19 cellular contexts compared by ENCODE assay signal in genomic region chr15:56839099-56839498, GRCh38.
DNase-seq lines count a peak whose midpoint lies in the region; ATAC-seq, FAIRE-seq and TF ChIP-seq lines count a peak whose summit lies in the region.
"Had no signal": no experiment of that assay in that cellular context is flagged by ENCODE, and none has a peak within 500 bp of the region (broad histone marks: within the 10 kb centered on the region; RNA-seq: fewer than 3 reads in every experiment).

No MANE protein-coding gene starts in this region.

- SMC1A ChIA-PET in GM12878 (lab: Charles Lee; ENCODE audit: uncharacterized antibody, unreplicated experiment), result interaction anchor here (1.0 kb wide), 1 partner anchor 17 kb away, joined by 3 read pairs; no protein-coding TSS in a partner anchor

- TF ChIP-seq CTCF in DND-41 (IDR thresholded peaks at IDR 0.05; ENCODE audit: borderline replicate concordance, extremely low read depth, low read length, poor library complexity, severe bottlenecking), result no peak
- TF ChIP-seq CTCF in OCI-LY3 (IDR thresholded peaks at IDR 0.05; ENCODE audit: low read depth, low read length), result no peak
- no peak for TF ChIP-seq CTCF in GM12878 (IDR thresholded peaks at IDR 0.05 in 2 of 3, conservative IDR thresholded peaks at IDR 0.05 in 1 of 3; ENCODE audit: control insufficient read depth in 2 of 3, extremely low read depth in 1 of 3, insufficient read depth in 1 of 3, low read depth in 3 of 3, low read length in 3 of 3)

- H3K4me2 ChIP-seq in DND-41 (ENCODE audit: insufficient read depth, low read length) (peak overlapping the region; percentile 49; the same call in 1 of the 2 replicates), OCI-LY3 (ENCODE audit: low read length) (peak overlapping the region; percentile 56), GM12878 (ENCODE audit: control insufficient read depth, insufficient read depth) (no peak overlapping the region)
- H3K4me2 ChIP-seq: KMS-11 had no signal

- no peaks in the 10 kb centered on the region for H3K9me3 ChIP-seq in DND-41 (ENCODE audit: insufficient read depth, low read length, severe bottlenecking)
- no peaks in the 10 kb centered on the region; the same call in 1 of the 2 replicates for H3K9me3 ChIP-seq in OCI-LY3 (ENCODE audit: insufficient read depth, low read length)
- H3K9me3 ChIP-seq in GM12878 (replicated peaks; ENCODE audit: control insufficient read depth, insufficient read depth, low read length), result no peaks in the 10 kb centered on the region
- H3K9me3 ChIP-seq: BLaER1 had no signal

- H3K27ac ChIP-seq in DND-41 (ENCODE audit: low read length) (peak overlapping the region; percentile 72), OCI-LY3 (ENCODE audit: low read length) (no peak overlapping the region; the same call in 1 of the 2 replicates), GM12878 (ENCODE audit: control insufficient read depth, insufficient read depth) (no peak overlapping the region)
- H3K27ac ChIP-seq: BLaER1, KMS-11 had no signal

- FAIRE-seq in GM19239 (lab: Jason Lieb, UNC), result peak; percentile 8
- no peak for FAIRE-seq in GM12878 (lab: Jason Lieb, UNC)
- FAIRE-seq: H54 had no signal

- BruUV-seq in GM12878 (replicated peaks; lab: Mats Ljungman, UMichigan), result no TSS peak

- ATAC-seq in DND-41 (ENCODE audit: insufficient read depth, low read depth) (peak; percentile 69; the same call in 2 of the 3 replicates), GM12878 (peak; percentile 61), HG03520 (IDR thresholded peaks at IDR 0.05; ENCODE audit: unreplicated experiment) (no peak), HG03159 (IDR thresholded peaks at IDR 0.05; ENCODE audit: unreplicated experiment) (no peak)
- ATAC-seq: SK-N-SH treated with all-trans-retinoic acid at 6 μM for 48 hours had no signal

- H4K20me1 ChIP-seq in DND-41 (ENCODE audit: insufficient read depth, low read length) (no peaks in the 10 kb centered on the region), OCI-LY3 (ENCODE audit: insufficient read depth, low read length) (no peaks in the 10 kb centered on the region), GM12878 (ENCODE audit: control insufficient read depth, insufficient read depth) (no peaks in the 10 kb centered on the region)
- H4K20me1 ChIP-seq: BLaER1 had no signal

- intact Hi-C loops in GM12878 (cut with micrococcal nuclease; ENCODE audit: unreplicated experiment), result no loop called here

- POLR2A ChIA-PET in GM12878 (lab: Charles Lee), result no interaction called here

- H3K4me1 ChIP-seq in DND-41 (ENCODE audit: insufficient read depth, low read length) (peaks cover 28% of the 10 kb centered on the region), OCI-LY3 (ENCODE audit: low read length) (peaks cover 60% of the 10 kb centered on the region), GM12878 (ENCODE audit: control insufficient read depth, insufficient read depth, low read length) (peaks cover 11% of the 10 kb centered on the region; the same call in 1 of the 2 replicates)

- no peak for TF ChIP-seq POLR2A in GM12878 (IDR thresholded peaks at IDR 0.05; ENCODE audit: low read depth, low read length)

- no peak for TF ChIP-seq EP300 in GM12878 (IDR thresholded peaks at IDR 0.05; ENCODE audit: borderline replicate concordance in 1 of 2, control insufficient read depth in 1 of 2, low read depth in 2 of 2, low read length in 2 of 2)

- no peak overlapping the region for H3K9ac ChIP-seq in DND-41 (ENCODE audit: low read depth, low read length)
- H3K9ac ChIP-seq in OCI-LY3 (ENCODE audit: low read length), result no peak overlapping the region
- no peak overlapping the region for H3K9ac ChIP-seq in GM12878 (ENCODE audit: control insufficient read depth, insufficient read depth, low read length)
- H3K9ac ChIP-seq: BLaER1, KMS-11 had no signal

- CTCF ChIA-PET in GM12878 (lab: Yijun Ruan, JAX), result interaction anchor here (1.4 kb wide), 1 partner anchor 17 kb away, joined by 3 read pairs; no protein-coding TSS in a partner anchor

- H3K79me2 ChIP-seq in DND-41 (ENCODE audit: insufficient read depth, low read length) (no peaks in the 10 kb centered on the region), OCI-LY3 (ENCODE audit: low read length) (no peaks in the 10 kb centered on the region), GM12878 (ENCODE audit: control insufficient read depth, insufficient read depth, low read length) (no peaks in the 10 kb centered on the region)

- no peaks in the 10 kb centered on the region for H3K36me3 ChIP-seq in DND-41 (ENCODE audit: insufficient read depth, low read length)
- peaks cover 8% of the 10 kb centered on the region for H3K36me3 ChIP-seq in OCI-LY3 (replicated peaks; ENCODE audit: low read depth, low read length)
- H3K36me3 ChIP-seq in GM12878 (ENCODE audit: control insufficient read depth in 2 of 2, insufficient read depth in 2 of 2, low read length in 1 of 2), result no peaks in the 10 kb centered on the region
- H3K36me3 ChIP-seq: BLaER1 had no signal

- H2AFZ ChIP-seq in DND-41 (ENCODE audit: low read depth, low read length) (peak overlapping the region; percentile 71), OCI-LY3 (ENCODE audit: low read depth, low read length) (0 out of 2 replicates have a peak overlapping the region, but pooled peaks have one; percentile 12), GM12878 (ENCODE audit: control insufficient read depth, low read depth, low read length) (no peak overlapping the region)

- H3K4me3 ChIP-seq in DND-41 (ENCODE audit: low read depth in 1 of 2, low read length in 2 of 2) (no peak overlapping the region), OCI-LY3 (ENCODE audit: low read length) (no peak overlapping the region), GM12878 (no peak overlapping the region)
- H3K4me3 ChIP-seq: BLaER1 had no signal

- RAD21 ChIA-PET in GM12878 (lab: Charles Lee; ENCODE audit: unreplicated experiment), result no interaction called here

- DNase-seq in DND-41, result no peak
- no peak for DNase-seq in GM19239 (ENCODE audit: insufficient read length, low spot score)
- DNase-seq in GM12878 (ENCODE audit: low read depth, low spot score), result no peak
- no peak for DNase-seq in hypothalamus (lab: John Stamatoyannopoulos, UW)
- DNase-seq: CD4-positive, alpha-beta T cell; COR-L47; DMS79 treated with DMSO at 0.1 percent for 48 hours; NCI-H1694; NCI-H2081 treated with DMSO at 0.1 percent for 48 hours; NCI-H2171 treated with DMSO at 0.1 percent for 48 hours; NCI-H524 treated with DMSO at 0.1 percent for 48 hours; NCI-H82 had no signal

- H3K27me3 ChIP-seq in DND-41 (ENCODE audit: insufficient read depth, low read length, poor library complexity) (no peaks in the 10 kb centered on the region), OCI-LY3 (ENCODE audit: low read depth, low read length) (no peaks in the 10 kb centered on the region), GM12878 (replicated peaks in 1 of 2; ENCODE audit: control insufficient read depth in 2 of 2, insufficient read depth in 2 of 2, low read length in 1 of 2) (no peaks in the 10 kb centered on the region)
- H3K27me3 ChIP-seq: BLaER1 had no signal

- no peak for TF ChIP-seq RAD21 in GM12878 (IDR thresholded peaks at IDR 0.05; ENCODE audit: insufficient read depth, low read depth, low read length)

- in situ Hi-C loops in GM12878 (cut with MboI), result no loop called here

- 44% methylated on average over 5 of the region's 5 CpGs for WGBS in GM12878 (ENCODE audit: insufficient coverage, insufficient replicate concordance, low lambda C conversion rate, missing lambda C conversion rate)

TF ChIP-seq in GM12878, 131 proteins besides CTCF, POLR2A, EP300 and RAD21 (continues in another document):
- TF ChIP-seq SUZ12 (IDR thresholded peaks at IDR 0.05; ENCODE audit: unreplicated experiment) (no peak), KAT2A (conservative IDR thresholded peaks at IDR 0.05; ENCODE audit: control insufficient read depth, low read depth, low read length) (no peak), MEF2B (IDR thresholded peaks at IDR 0.05; ENCODE audit: partially characterized antibody, poor library complexity, severe bottlenecking) (no peak), BMI1 (IDR thresholded peaks at IDR 0.05; ENCODE audit: borderline replicate concordance) (no peak), CHD2 (IDR thresholded peaks at IDR 0.05; ENCODE audit: borderline replicate concordance, low read depth, low read length) (no peak), ASH2L (IDR thresholded peaks at IDR 0.05; ENCODE audit: borderline replicate concordance, low read depth) (no peak), PKNOX1 (IDR thresholded peaks at IDR 0.05) (peak; percentile 87), SREBF2 (IDR thresholded peaks at IDR 0.05; ENCODE audit: low read length) (no peak), PBX3 (IDR thresholded peaks at IDR 0.05; ENCODE audit: insufficient replicate concordance, low read depth, low read length) (peak; percentile 39), SMC3 (IDR thresholded peaks at IDR 0.05; ENCODE audit: borderline replicate concordance, low read length) (no peak)

Comparison
In these comparisons a context has a peak if more than half of its experiments do, and no peak if none do; other contexts are left out.
1. ATAC-seq: peak in DND-41 (single experiment) and GM12878 (single experiment); none in HG03520 (single experiment) and HG03159 (single experiment).